22 cellular contexts compared by ENCODE assay signal in genomic region chr9:126692759-126693427, GRCh38.
A peak's percentile ranks its signal among the peaks of the same experiment; 100 is the strongest.
DNase-seq lines count a peak whose midpoint lies in the region; ATAC-seq, FAIRE-seq and TF ChIP-seq lines count a peak whose summit lies in the region.
"Had no signal": no experiment of that assay in that cellular context is flagged by ENCODE, and none has a peak within 500 bp of the region (broad histone marks: within the 10 kb centered on the region; RNA-seq: fewer than 3 reads in every experiment).

No MANE protein-coding gene starts in this region.

- TF ChIP-seq CTCF in H9 (conservative IDR thresholded peaks at IDR 0.05) = no peak
- no peak for TF ChIP-seq CTCF in H1 (IDR thresholded peaks at IDR 0.05; ENCODE audit: control extremely low read depth in 1 of 3, insufficient read depth in 1 of 3, low read depth in 1 of 3, low read length in 3 of 3)

- no peak overlapping the region for H3K23ac ChIP-seq in H9 (ENCODE audit: insufficient read length, low read depth, low read length)
- H3K23ac ChIP-seq in H1 (ENCODE audit: insufficient read length) = no peak overlapping the region

- H4K5ac ChIP-seq in H9 (ENCODE audit: insufficient read length, low read depth, low read length) (no peak overlapping the region), H1 (ENCODE audit: insufficient read length, low read depth, low read length) (no peak overlapping the region)

- H3K4me2 ChIP-seq in H9 (ENCODE audit: insufficient read depth, insufficient read length, low read length) (no peak overlapping the region), H1 (ENCODE audit: insufficient read depth in 1 of 2, low read depth in 2 of 2, low read length in 2 of 2) (no peak overlapping the region)

- no peaks in the 10 kb centered on the region for H3K9me3 Mint-ChIP-seq in H9
- H3K9me3 Mint-ChIP-seq: CD4-positive, CD25-positive, alpha-beta regulatory T cell had no signal

- H2BK120ac ChIP-seq in H9 (ENCODE audit: low read depth, low read length, poor library complexity, severe bottlenecking) (no peak overlapping the region), H1 (replicated peaks; ENCODE audit: low read depth, low read length) (no peak overlapping the region)

- peaks cover 77% of the 10 kb centered on the region for H3K27me3 Mint-ChIP-seq in H9 (ENCODE audit: low read depth)

- no peaks in the 10 kb centered on the region for H3K36me3 Mint-ChIP-seq in H9 (ENCODE audit: insufficient read depth in 1 of 3, low read depth in 3 of 3)
- H3K36me3 Mint-ChIP-seq: CD4-positive, CD25-positive, alpha-beta regulatory T cell had no signal

- H2AK5ac ChIP-seq in H9 (ENCODE audit: insufficient read length, low read length) (no peak overlapping the region), H1 (ENCODE audit: low read depth, low read length) (peak overlapping the region; percentile 44)

- no CpG with 5 or more reads among the region's 32 CpGs for WGBS in H9 (ENCODE audit: extremely low coverage, insufficient read length, low lambda C conversion rate)
- 85% methylated on average over 23 of the region's 32 CpGs; no CpG with 5 or more reads in 1 of the 2 experiments for WGBS in H1 (ENCODE audit: extremely low coverage in 1 of 2, insufficient coverage in 1 of 2, insufficient read length in 1 of 2, insufficient replicate concordance in 2 of 2, low coverage in 1 of 2, low lambda C conversion rate in 2 of 2, missing lambda C conversion rate in 1 of 2), 2 experiments

- TF ChIP-seq POLR2A in H1 (IDR thresholded peaks at IDR 0.05; ENCODE audit: control extremely low read depth in 1 of 2, low read depth in 2 of 2, low read length in 2 of 2) = no peak

- intact Hi-C loops in posterior vena cava (cut with DNase I) = no loop called here

- H2BK15ac ChIP-seq in H9 (ENCODE audit: low read depth, low read length) = no peak overlapping the region
- H2BK15ac ChIP-seq in H1 (ENCODE audit: low read length) = peak overlapping the region; percentile 48; the same call in 1 of the 2 replicates

- H3T11ph ChIP-seq in H9 (ENCODE audit: low read length) = no peak overlapping the region

- no peak for TF ChIP-seq RAD21 in H1 (IDR thresholded peaks at IDR 0.05 in 1 of 2, conservative IDR thresholded peaks at IDR 0.05 in 1 of 2; ENCODE audit: low read depth in 2 of 2, low read length in 2 of 2)

- H2AFZ ChIP-seq in H9 (ENCODE audit: low read length) = no peak overlapping the region
- no peak overlapping the region for H2AFZ ChIP-seq in H1 (ENCODE audit: low read length)

- H3K18ac ChIP-seq in H9 (ENCODE audit: insufficient read length, low read depth, low read length) = no peak overlapping the region
- no peak overlapping the region for H3K18ac ChIP-seq in H1 (ENCODE audit: extremely low read depth, low read length)

- H2BK12ac ChIP-seq in H9 (ENCODE audit: insufficient read length, low read depth, low read length) (no peak overlapping the region), H1 (ENCODE audit: low read depth, low read length) (peak overlapping the region; percentile 45; the same call in 1 of the 2 replicates)

- no peak for ATAC-seq in GM21619 (IDR thresholded peaks at IDR 0.05; ENCODE audit: unreplicated experiment)
- ATAC-seq: HCT116, PC-3 had no signal

- H3K79me2 ChIP-seq in H9 (ENCODE audit: insufficient read depth, low read length) (no peaks in the 10 kb centered on the region), H1 (ENCODE audit: control insufficient read depth in 1 of 2, insufficient read depth in 2 of 2, low read length in 2 of 2) (no peaks in the 10 kb centered on the region)

- no peak overlapping the region for H3K4me3 ChIP-seq in H1 (ENCODE audit: extremely low read depth in 1 of 4, insufficient read depth in 2 of 4, low read depth in 3 of 4, low read length in 4 of 4)
- H3K4me3 ChIP-seq in effector memory CD4-positive, alpha-beta T cell (ENCODE audit: insufficient read depth, low read depth, low read length, poor library complexity, severe bottlenecking) = no peak overlapping the region
- H3K4me3 ChIP-seq: SJCRH30 had no signal

- H3K9me3 ChIP-seq in H9 (ENCODE audit: control insufficient read depth, low read depth, low read length) (no peaks in the 10 kb centered on the region), H1 (ENCODE audit: insufficient read depth in 2 of 2, low read depth in 1 of 2, low read length in 1 of 2) (no peaks in the 10 kb centered on the region)
- H3K9me3 ChIP-seq in effector memory CD4-positive, alpha-beta T cell (ENCODE audit: control insufficient read depth, low read length) = no peaks in the 10 kb centered on the region
- H3K9me3 ChIP-seq: SJCRH30 had no signal

- no peak overlapping the region for H2BK5ac ChIP-seq in H9 (ENCODE audit: insufficient read length, low read length)
- 0 out of 2 replicates have a peak overlapping the region, but pooled peaks have one; percentile 20 for H2BK5ac ChIP-seq in H1 (ENCODE audit: low read depth, low read length)

- no peak overlapping the region for H3K9ac ChIP-seq in H9 (ENCODE audit: extremely low read depth, insufficient read length, low read length)
- no peak overlapping the region for H3K9ac ChIP-seq in H1 (replicated peaks in 1 of 4; ENCODE audit: extremely low read depth in 1 of 4, low read depth in 3 of 4, low read length in 3 of 4)

- peaks cover 15 to 33% of the 10 kb centered on the region in 2 experiments for H3K4me1 Mint-ChIP-seq in H9
- H3K4me1 Mint-ChIP-seq: B cell; CD4-positive, CD25-positive, alpha-beta regulatory T cell had no signal

- no peak overlapping the region; a peak in 1 of 7 replicates for H3K27ac Mint-ChIP-seq in H9
- H3K27ac Mint-ChIP-seq: B cell; CD4-positive, CD25-positive, alpha-beta regulatory T cell had no signal

- no peak overlapping the region for H3K4ac ChIP-seq in H9 (ENCODE audit: low read depth, low read length)
- no peak overlapping the region for H3K4ac ChIP-seq in H1 (replicated peaks; ENCODE audit: insufficient read length, low read depth, low read length)

- H4K91ac ChIP-seq in H9 (ENCODE audit: insufficient read length, low read depth, low read length) = no peak overlapping the region
- peak overlapping the region; percentile 1 for H4K91ac ChIP-seq in H1 (replicated peaks; ENCODE audit: insufficient read length, low read length)

- no peak for TF ChIP-seq EP300 in H1 (IDR thresholded peaks at IDR 0.05; ENCODE audit: borderline replicate concordance in 1 of 2, low read depth in 2 of 2, low read length in 2 of 2)

- H3K27me3 ChIP-seq in H9 (ENCODE audit: insufficient read depth, low read length) (no peaks in the 10 kb centered on the region), H1 (replicated peaks in 1 of 4; ENCODE audit: control insufficient read depth in 3 of 4, extremely low read depth in 1 of 4, insufficient read depth in 3 of 4, low read length in 3 of 4) (peaks cover 0 to 3% (median under 1%) of the 10 kb centered on the region in 4 experiments; a peak in 2 of 7 replicates)
- H3K27me3 ChIP-seq in effector memory CD4-positive, alpha-beta T cell (replicated peaks; ENCODE audit: control insufficient read depth, insufficient read depth, low read length, poor library complexity, severe bottlenecking) = peaks cover 12% of the 10 kb centered on the region
- H3K27me3 ChIP-seq: SJCRH30 had no signal

- no peaks in the 10 kb centered on the region for H4K20me1 ChIP-seq in H9 (ENCODE audit: control insufficient read depth, insufficient read depth, insufficient read length)
- peaks cover 0 to 4% of the 10 kb centered on the region in 2 experiments for H4K20me1 ChIP-seq in H1 (replicated peaks in 1 of 2; ENCODE audit: control insufficient read depth in 1 of 2, insufficient read depth in 2 of 2, low read length in 2 of 2)

- H4K8ac ChIP-seq in H9 (replicated peaks; ENCODE audit: insufficient read length, low read depth, low read length) (no peak overlapping the region), H1 (ENCODE audit: extremely low read depth, insufficient read depth, low read length) (peak overlapping the region; percentile 14; the same call in 1 of the 2 replicates)

- POLR2A ChIA-PET in H1 (lab: Charles Lee; ENCODE audit: partially characterized antibody) = no interaction called here

- CTCF ChIA-PET in H1 (lab: Charles Lee; ENCODE audit: partially characterized antibody) = interaction anchor here (1.2 to 3.1 kb wide), 3 partner anchors 12 to 90 kb away, joined by 6 to 47 read pairs (median 6); no protein-coding TSS in a partner anchor

- H3K14ac ChIP-seq in H9 (ENCODE audit: insufficient read depth, low read length) = no peak overlapping the region
- H3K14ac ChIP-seq in H1 (ENCODE audit: insufficient read length) = no peak overlapping the region

- H3K27ac ChIP-seq in H9 (ENCODE audit: insufficient read length, low read depth, low read length) (no peak overlapping the region), H1 (ENCODE audit: low read depth, low read length) (no peak overlapping the region)
- no peak overlapping the region for H3K27ac ChIP-seq in effector memory CD4-positive, alpha-beta T cell (ENCODE audit: insufficient read depth, low read length, poor library complexity, severe bottlenecking)
- H3K27ac ChIP-seq: SJCRH30 had no signal

- H3K36me3 ChIP-seq in H1 (ENCODE audit: control insufficient read depth in 2 of 4, insufficient read depth in 4 of 4, low read length in 3 of 4) = no peaks in the 10 kb centered on the region
- no peaks in the 10 kb centered on the region for H3K36me3 ChIP-seq in effector memory CD4-positive, alpha-beta T cell (ENCODE audit: control insufficient read depth, insufficient read depth, low read length)

- H3K79me1 ChIP-seq in H9 (ENCODE audit: insufficient read depth, low read depth, low read length, poor library complexity, severe bottlenecking) (no peaks in the 10 kb centered on the region), H1 (ENCODE audit: low read depth, low read length) (no peaks in the 10 kb centered on the region)

- DNase-seq in activated CD8-positive, alpha-beta memory T cell treated with anti-CD3 and anti-CD28 coated beads, Interleukin-2, amount 50 U/mL, for 4 hours = peak; percentile 11
- no peak for DNase-seq in activated CD8-positive, alpha-beta memory T cell treated with anti-CD3 and anti-CD28 coated beads for 24 hours
- peak; percentile 23 for DNase-seq in H9
- no peak for DNase-seq in H1 (ENCODE audit: low read depth in 1 of 2, low spot score in 2 of 2)
- DNase-seq in posterior vena cava (ENCODE audit: low spot score) = peak; percentile 72
- DNase-seq in effector memory CD4-positive, alpha-beta T cell = no peak
- no peak for DNase-seq in NOMO-1 (lab: John Stamatoyannopoulos, UW; ENCODE audit: unreplicated experiment in 2 of 2)
- DNase-seq: 8988T; CD4-positive, CD25-positive, alpha-beta regulatory T cell; COR-L47; NCI-H1417; NCI-H187; NCI-H2227 treated with DMSO at 0.1 percent for 48 hours; NCI-H510A treated with DMSO at 0.1 percent for 48 hours; NCI-H82; PC-3; RPMI8226 had no signal

- H3K56ac ChIP-seq in H9 (ENCODE audit: insufficient read length, low read depth, low read length) = no peak overlapping the region
- H3K56ac ChIP-seq in H1 (replicated peaks; ENCODE audit: insufficient read length, low read depth, low read length) = no peak overlapping the region

- FAIRE-seq in H1 (lab: Jason Lieb, UNC) = no peak
- FAIRE-seq: G401.6 had no signal

- H3K4me1 ChIP-seq in H9 (ENCODE audit: insufficient read depth, low read length) (no peaks in the 10 kb centered on the region; the same call in 1 of the 2 replicates), H1 (replicated peaks in 1 of 4; ENCODE audit: control insufficient read depth in 3 of 4, insufficient read depth in 4 of 4, low read length in 3 of 4) (peaks cover 0 to 11% (median 3%) of the 10 kb centered on the region in 4 experiments; a peak in 5 of 7 replicates)
- no peaks in the 10 kb centered on the region for H3K4me1 ChIP-seq in effector memory CD4-positive, alpha-beta T cell (ENCODE audit: control insufficient read depth, insufficient read depth, low read length, poor library complexity, severe bottlenecking)
- H3K4me1 ChIP-seq: SJCRH30 had no signal

- no peak overlapping the region for H3K4me3 Mint-ChIP-seq in H9
- H3K4me3 Mint-ChIP-seq: B cell; CD4-positive, CD25-positive, alpha-beta regulatory T cell had no signal

- H3K23me2 ChIP-seq in H9 (ENCODE audit: insufficient read length, low read depth, low read length, poor library complexity, severe bottlenecking) = no peaks in the 10 kb centered on the region
- H3K23me2 ChIP-seq in H1 (ENCODE audit: low read depth, low read length) = no peaks in the 10 kb centered on the region

- H2BK20ac ChIP-seq in H9 (ENCODE audit: low read depth, low read length, poor library complexity, severe bottlenecking) (no peak overlapping the region), H1 (ENCODE audit: low read length) (no peak overlapping the region)

Comparison
In these comparisons a context has a peak if more than half of its experiments do, and no peak if none do; other contexts are left out.
1. DNase-seq: peak in activated CD8-positive, alpha-beta memory T cell treated with anti-CD3 and anti-CD28 coated beads, Interleukin-2, amount 50 U/mL, for 4 hours (single experiment), H9 (single experiment) and posterior vena cava (single experiment); none in activated CD8-positive, alpha-beta memory T cell treated with anti-CD3 and anti-CD28 coated beads for 24 hours (single experiment), H1 (0 of 2), effector memory CD4-positive, alpha-beta T cell (0 of 3) and NOMO-1 (0 of 2).